In genomic region chr12:13135336-13136178, GRCh38 we compare ENCODE assay signal across 9 cellular contexts. TPM values are rescaled to one million over a fixed set of nuclear protein-coding genes. Genes with fewer than 3 reads are reported as not detected.
A peak's percentile ranks its signal among the peaks of the same experiment; 100 is the strongest.
DNase-seq lines count a peak whose midpoint lies in the region; ATAC-seq, FAIRE-seq and TF ChIP-seq lines count a peak whose summit lies in the region.
"Had no signal": no experiment of that assay in that cellular context is flagged by ENCODE, and none has a peak within 500 bp of the region (broad histone marks: within the 10 kb centered on the region; RNA-seq: fewer than 3 reads in every experiment).

No MANE protein-coding gene starts in this region.

- H3K4me3 ChIP-seq in RWPE2 (ENCODE audit: severe bottlenecking) (no peak overlapping the region), fibroblast of pulmonary artery (replicated peaks; ENCODE audit: low read depth, low read length) (no peak overlapping the region), trophoblast cell (ENCODE audit: low read depth, low read length) (no peak overlapping the region)

- no peaks in the 10 kb centered on the region for H3K79me2 ChIP-seq in trophoblast cell (ENCODE audit: control insufficient read depth, insufficient read depth, low read length, poor library complexity)

- H3K79me1 ChIP-seq in trophoblast cell (ENCODE audit: low read length), result peaks cover 11% of the 10 kb centered on the region

- H3K27ac ChIP-seq in RWPE2 (ENCODE audit: poor library complexity, severe bottlenecking) (peak overlapping the region; percentile 74), trophoblast cell (ENCODE audit: low read depth, low read length) (peak overlapping the region; percentile 81)

- WGBS in trophoblast cell (ENCODE audit: extremely low coverage, insufficient coverage, insufficient read length), result no CpG with 5 or more reads among the region's 14 CpGs

- TF ChIP-seq CTCF in RWPE2 (IDR thresholded peaks at IDR 0.05; ENCODE audit: poor library complexity, severe bottlenecking) (peak; percentile 24), fibroblast of pulmonary artery (IDR thresholded peaks at IDR 0.05; ENCODE audit: low read length, missing control alignments) (no peak), D721Med (IDR thresholded peaks at IDR 0.05; ENCODE audit: insufficient read depth, missing control alignments) (no peak), GM20000 (IDR thresholded peaks at IDR 0.05; ENCODE audit: extremely low read depth, missing control alignments) (no peak)

- no peak overlapping the region for H3K4ac ChIP-seq in trophoblast cell (ENCODE audit: low read depth, low read length)

- no peak for FAIRE-seq in D721Med (lab: Jason Lieb, UNC)

- peak overlapping the region; percentile 37 for H2AFZ ChIP-seq in trophoblast cell (ENCODE audit: insufficient read depth, low read length, poor library complexity)

- peak overlapping the region; percentile 61 for H2BK120ac ChIP-seq in trophoblast cell (ENCODE audit: insufficient read depth, low read length, poor library complexity)

- peaks cover 20% of the 10 kb centered on the region for H3K4me1 ChIP-seq in RWPE2 (ENCODE audit: insufficient read depth, poor library complexity, severe bottlenecking)
- H3K4me1 ChIP-seq in trophoblast cell (ENCODE audit: control insufficient read depth in 1 of 2, insufficient read depth in 2 of 2, low read length in 2 of 2), result peaks cover 8 to 16% of the 10 kb centered on the region in 2 experiments

- no peak overlapping the region for H3K23ac ChIP-seq in trophoblast cell (ENCODE audit: low read length)

- peak overlapping the region; percentile 42 for H2BK12ac ChIP-seq in trophoblast cell (ENCODE audit: low read length)

- in situ Hi-C loops in Caki2 (cut with HindIII; ENCODE audit: low pct_unique_long_range_greater_than_20kb, low sequenced_read_pairs), result no loop called here

- H3K27me3 ChIP-seq in RWPE2 (ENCODE audit: insufficient read depth, poor library complexity, severe bottlenecking) (no peaks in the 10 kb centered on the region), trophoblast cell (ENCODE audit: insufficient read depth, low read length) (no peaks in the 10 kb centered on the region)

- H3K9ac ChIP-seq in trophoblast cell (ENCODE audit: low read length), result no peak overlapping the region

- H3K9me3 ChIP-seq in RWPE2 (ENCODE audit: severe bottlenecking) (no peaks in the 10 kb centered on the region), trophoblast cell (ENCODE audit: insufficient read depth, low read depth, low read length) (peaks cover 8% of the 10 kb centered on the region)

- peak overlapping the region; percentile 13 for H4K8ac ChIP-seq in trophoblast cell (ENCODE audit: low read depth, low read length)

- peak overlapping the region; percentile 46 for H3K4me2 ChIP-seq in trophoblast cell (ENCODE audit: low read length)

- H3K14ac ChIP-seq in trophoblast cell (ENCODE audit: low read length), result peak overlapping the region; percentile 12

- H4K91ac ChIP-seq in trophoblast cell (ENCODE audit: low read depth, low read length), result peak overlapping the region; percentile 19

- H3K36me3 ChIP-seq in RWPE2 (ENCODE audit: low read depth) (no peaks in the 10 kb centered on the region), trophoblast cell (ENCODE audit: control insufficient read depth in 1 of 2, insufficient read depth in 2 of 2, low read length in 2 of 2) (no peaks in the 10 kb centered on the region)

- peak overlapping the region; percentile 44 for H2AK5ac ChIP-seq in trophoblast cell (ENCODE audit: low read length)

- peak; percentile 97 for ATAC-seq in RWPE2 (ENCODE audit: low read depth)

- no peak overlapping the region for H4K12ac ChIP-seq in trophoblast cell (ENCODE audit: low read depth, low read length)

- peak; percentile 94 for DNase-seq in Caki2 (ENCODE audit: low read depth)
- peak; percentile 84 for DNase-seq in RWPE2 (ENCODE audit: low spot score)
- peak; percentile 71 for DNase-seq in fibroblast of pulmonary artery (ENCODE audit: low read depth)
- DNase-seq in trophoblast cell, result peak; percentile 96 to 97
- no peak for DNase-seq in D721Med (ENCODE audit: insufficient read length, low spot score)
- no peak for DNase-seq in GM20000 (ENCODE audit: low spot score)
- DNase-seq in NCI-H1092 treated with DMSO at 0.1 percent for 48 hours (lab: John Stamatoyannopoulos, UW), result no peak
- DNase-seq in activated effector memory CD4-positive, alpha-beta T cell treated with Interleukin-2 at 50 U/mL for 16 hours, result no peak
- DNase-seq: NCI-H1694 had no signal

- peak overlapping the region; percentile 12 for H2BK5ac ChIP-seq in trophoblast cell (ENCODE audit: low read depth, low read length, poor library complexity)

- H3K18ac ChIP-seq in trophoblast cell (ENCODE audit: low read length), result peak overlapping the region; percentile 10

RNA-seq across cellular contexts. Expression of gene GSG1, which starts 32.1 kb away (rescaled TPM):
- not detected in 2 replicates for total RNA-seq in Caki2 (2014; rRNA removed; shearing (Covaris generic); ENCODE audit: low replicate concordance)
- 0.03 TPM in 1 of 2 replicates, not detected in the other for polyA plus RNA-seq in trophoblast cell (2013)

Comparison
In these comparisons a context has a peak if more than half of its experiments do, and no peak if none do; other contexts are left out.
1. DNase-seq: peak in Caki2 (single experiment), RWPE2 (single experiment), fibroblast of pulmonary artery (single experiment) and trophoblast cell (2 of 2); none in D721Med (single experiment), GM20000 (single experiment), NCI-H1092 treated with DMSO at 0.1 percent for 48 hours (single experiment) and activated effector memory CD4-positive, alpha-beta T cell treated with Interleukin-2 at 50 U/mL for 16 hours (single experiment).